ENCODE assay signal across 24 cellular contexts in the genomic region with DNA sequence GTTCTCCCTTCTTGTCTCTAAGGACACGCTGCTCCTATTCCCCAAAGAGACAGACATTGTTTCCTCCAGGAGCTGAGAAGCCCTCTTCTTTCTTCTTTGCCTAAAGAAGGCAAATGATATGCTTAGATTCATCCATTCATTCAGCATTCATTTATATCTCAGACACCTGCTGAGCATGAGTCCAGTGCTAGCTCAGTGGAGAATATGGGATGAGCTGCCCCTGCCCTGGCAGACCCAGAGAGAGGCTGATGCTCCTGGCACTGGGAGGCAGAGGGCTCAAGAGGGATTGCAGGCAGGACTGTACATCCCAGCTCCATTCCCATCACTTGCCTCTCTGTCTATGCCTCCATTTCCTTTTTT. TPM values are rescaled to one million over a fixed set of nuclear protein-coding genes. Genes with fewer than 3 reads are reported as not detected.
DNase-seq lines count a peak whose midpoint lies in the region; ATAC-seq and TF ChIP-seq lines count a peak whose summit lies in the region.
"Had no signal": no experiment of that assay in that cellular context is flagged by ENCODE, and none has a peak within 500 bp of the region (broad histone marks: within the 10 kb centered on the region; RNA-seq: fewer than 3 reads in every experiment).

No MANE protein-coding gene starts in this region.

- H2BK15ac ChIP-seq in IMR-90 (ENCODE audit: low read depth, low read length): no peak overlapping the region

- H2BK120ac ChIP-seq in IMR-90 (ENCODE audit: low read depth, low read length): no peak overlapping the region

- H3K9me1 ChIP-seq in IMR-90 (ENCODE audit: insufficient read depth, low read length): peaks cover 9% of the 10 kb centered on the region

- H2BK5ac ChIP-seq in IMR-90 (ENCODE audit: low read depth, low read length, poor library complexity, severe bottlenecking): no peak overlapping the region

- H3K9ac ChIP-seq in IMR-90 (ENCODE audit: low read depth, low read length) (no peak overlapping the region), skeletal muscle tissue (ENCODE audit: low read depth in 1 of 3, low read length in 3 of 3) (peak overlapping the region; percentile 58 to 70 (median 60))
- H3K9ac ChIP-seq: SK-N-SH had no signal

- H4K5ac ChIP-seq in IMR-90 (ENCODE audit: low read depth, low read length): no peak overlapping the region

- dilution Hi-C loops in IMR-90 (cut with HindIII; ENCODE audit: low sequenced_read_pairs, unreplicated experiment): no loop called here

- BruUV-seq in IMR-90 (replicated peaks; lab: Mats Ljungman, UMichigan) (no TSS peak), Calu3 (replicated peaks; lab: Mats Ljungman, UMichigan) (no TSS peak)

- no peak overlapping the region for H3K14ac ChIP-seq in IMR-90 (replicated peaks; ENCODE audit: low read depth, low read length)

- peaks cover 15 to 20% of the 10 kb centered on the region in 2 experiments; a peak in 3 of 4 replicates for H3K79me1 ChIP-seq in IMR-90 (ENCODE audit: low read depth in 1 of 2, low read length in 2 of 2)

- in situ Hi-C loops in IMR-90 (cut with MboI; ENCODE audit: low sequenced_read_pairs): no loop called here

- no peak overlapping the region for H2BK20ac ChIP-seq in IMR-90 (ENCODE audit: low read depth, low read length)

- H3K9me3 ChIP-seq in IMR-90 (ENCODE audit: control insufficient read depth, insufficient read depth, low read length) (no peaks in the 10 kb centered on the region), gastroesophageal sphincter (no peaks in the 10 kb centered on the region), skeletal muscle tissue (ENCODE audit: control insufficient read depth in 3 of 3, low read length in 3 of 3) (no peaks in the 10 kb centered on the region)
- H3K9me3 ChIP-seq: neutrophil, SK-N-SH, thyroid gland had no signal

- H4K91ac ChIP-seq in IMR-90 (ENCODE audit: insufficient read depth, low read depth, low read length): no peak overlapping the region

- H3K4me2 ChIP-seq in IMR-90 (ENCODE audit: low read depth, low read length): no peak overlapping the region
- H3K4me2 ChIP-seq: SK-N-SH, smooth muscle cell had no signal

- DNase-seq in NCI-H2171 treated with DMSO at 0.1 percent for 48 hours (lab: John Stamatoyannopoulos, UW) (peak; percentile 39), NCI-H2171 (lab: John Stamatoyannopoulos, UW) (no peak), IMR-90 (no peak), NCI-H510A (lab: John Stamatoyannopoulos, UW) (no peak), Calu3 (no peak), cerebellar nuclear complex (lab: John Stamatoyannopoulos, UW) (no peak)
- DNase-seq: 8988T; activated CD4-positive, alpha-beta T cell treated with anti-CD3 and anti-CD28 coated beads, Interleukin-2, amount 10 ng/mL, durations not matched to agents 7 days and 5 days; activated CD8-positive, alpha-beta memory T cell treated with anti-CD3 and anti-CD28 coated beads, Interleukin-2, amount 10 ng/mL, durations not matched to agents 7 days and 5 days; activated naive CD4-positive, alpha-beta T cell treated with anti-CD3 and anti-CD28 coated beads for 36 hours; KG1; mammary epithelial cell; NCI-H146; RPMI8226; SK-N-SH; stimulated activated naive CD4-positive, alpha-beta T cell; T-helper 2 cell had no signal

- no peaks in the 10 kb centered on the region for H3K27me3 Mint-ChIP-seq in Calu3 (ENCODE audit: unreplicated experiment)
- H3K27me3 Mint-ChIP-seq: activated CD4-positive, alpha-beta T cell treated with anti-CD3 and anti-CD28 coated beads, Interleukin-2, amount 10 ng/mL, durations not matched to agents 7 days and 5 days; activated CD8-positive, alpha-beta memory T cell treated with anti-CD3 and anti-CD28 coated beads, Interleukin-2, amount 10 ng/mL, durations not matched to agents 7 days and 5 days had no signal

- no peak overlapping the region for H3K56ac ChIP-seq in IMR-90 (ENCODE audit: extremely low read depth, insufficient read depth, low read length)

- TF ChIP-seq POLR2A in IMR-90 (IDR thresholded peaks at IDR 0.05; ENCODE audit: low read depth, low read length) (no peak), gastroesophageal sphincter (IDR thresholded peaks at IDR 0.05) (no peak)

- H3K4me3 Mint-ChIP-seq in Calu3 (ENCODE audit: low read depth, unreplicated experiment): no peak overlapping the region
- H3K4me3 Mint-ChIP-seq: activated CD4-positive, alpha-beta T cell treated with anti-CD3 and anti-CD28 coated beads, Interleukin-2, amount 10 ng/mL, durations not matched to agents 7 days and 5 days; activated CD8-positive, alpha-beta memory T cell treated with anti-CD3 and anti-CD28 coated beads, Interleukin-2, amount 10 ng/mL, durations not matched to agents 7 days and 5 days; activated naive CD4-positive, alpha-beta T cell treated with anti-CD3 and anti-CD28 coated beads for 36 hours had no signal

- H3K4me3 ChIP-seq in IMR-90 (ENCODE audit: insufficient read depth, low read depth, low read length) (no peak overlapping the region), gastroesophageal sphincter (no peak overlapping the region), skeletal muscle tissue (ENCODE audit: low read length in 3 of 3) (peak overlapping the region in 2 of 3 donors; percentile 27 to 55)
- H3K4me3 ChIP-seq: smooth muscle cell, thyroid gland had no signal

- TF ChIP-seq RAD21 in IMR-90 (IDR thresholded peaks at IDR 0.05; ENCODE audit: low read length): no peak

- H3K27me3 ChIP-seq in IMR-90 (ENCODE audit: control insufficient read depth, insufficient read depth, low read length): no peaks in the 10 kb centered on the region
- H3K27me3 ChIP-seq in gastroesophageal sphincter: no peaks in the 10 kb centered on the region
- no peaks in the 10 kb centered on the region for H3K27me3 ChIP-seq in skeletal muscle tissue (ENCODE audit: control insufficient read depth in 3 of 3, insufficient read depth in 3 of 3, low read length in 3 of 3)
- H3K27me3 ChIP-seq: neutrophil, thyroid gland had no signal

- no peak overlapping the region for H3K18ac ChIP-seq in IMR-90 (ENCODE audit: low read depth, low read length)

- peaks cover 5% of the 10 kb centered on the region for H4K20me1 ChIP-seq in IMR-90 (ENCODE audit: insufficient read depth, low read length)

- peaks cover 33% of the 10 kb centered on the region for H3K36me3 Mint-ChIP-seq in Calu3 (ENCODE audit: insufficient read depth, unreplicated experiment)

- no peak for TF ChIP-seq CTCF in IMR-90 (conservative IDR thresholded peaks at IDR 0.05; ENCODE audit: low read depth, low read length)
- no peak for TF ChIP-seq CTCF in gastroesophageal sphincter (IDR thresholded peaks at IDR 0.05)
- TF ChIP-seq CTCF in Calu3 (IDR thresholded peaks at IDR 0.05; ENCODE audit: unreplicated experiment): no peak

- H3K4ac ChIP-seq in IMR-90 (ENCODE audit: low read depth, low read length): no peak overlapping the region

- H3K4me1 Mint-ChIP-seq in Calu3 (ENCODE audit: low read depth, unreplicated experiment): peaks cover 24% of the 10 kb centered on the region

- intact Hi-C loops in IMR-90 (cut with micrococcal nuclease): no loop called here
- intact Hi-C loops in Calu3 (cut with micrococcal nuclease; ENCODE audit: unreplicated experiment): no loop called here

- ATAC-seq in IMR-90 (ENCODE audit: low read depth) (no peak), gastroesophageal sphincter (no peak)
- ATAC-seq: activated CD8-positive, alpha-beta memory T cell treated with anti-CD3 and anti-CD28 coated beads, Interleukin-2, amount 10 ng/mL, durations not matched to agents 7 days and 5 days had no signal

- H3K9me3 Mint-ChIP-seq in Calu3 (ENCODE audit: low read depth, unreplicated experiment): no peaks in the 10 kb centered on the region
- H3K9me3 Mint-ChIP-seq: activated CD4-positive, alpha-beta T cell treated with anti-CD3 and anti-CD28 coated beads, Interleukin-2, amount 10 ng/mL, durations not matched to agents 7 days and 5 days; activated naive CD4-positive, alpha-beta T cell treated with anti-CD3 and anti-CD28 coated beads for 36 hours had no signal

- H3K4me1 ChIP-seq in IMR-90 (ENCODE audit: control insufficient read depth, insufficient read depth, low read length) (peaks cover 18% of the 10 kb centered on the region), gastroesophageal sphincter (peaks cover 0 to 36% (median 20%) of the 10 kb centered on the region in 3 donors), skeletal muscle tissue (ENCODE audit: control insufficient read depth in 3 of 3, insufficient read depth in 3 of 3, low read length in 3 of 3) (peaks cover 40 to 68% (median 40%) of the 10 kb centered on the region in 3 donors)

- H3K36me3 ChIP-seq in IMR-90 (ENCODE audit: control insufficient read depth, insufficient read depth, low read length) (peaks cover 2% of the 10 kb centered on the region; the same call in 1 of the 2 replicates), gastroesophageal sphincter (no peaks in the 10 kb centered on the region), skeletal muscle tissue (ENCODE audit: control insufficient read depth in 3 of 3, insufficient read depth in 3 of 3, low read length in 3 of 3) (peaks cover 3 to 10% (median 6%) of the 10 kb centered on the region in 3 donors)
- H3K36me3 ChIP-seq: neutrophil, thyroid gland had no signal

- no peak overlapping the region for H2AFZ ChIP-seq in IMR-90 (replicated peaks; ENCODE audit: low read length, poor library complexity)

- H2AK9ac ChIP-seq in IMR-90 (replicated peaks; ENCODE audit: low read depth, low read length, poor library complexity): no peak overlapping the region

- no peak for TF ChIP-seq EP300 in gastroesophageal sphincter (IDR thresholded peaks at IDR 0.05)

- CTCF ChIA-PET in IMR-90 (lab: Yijun Ruan, JAX): no interaction called here
- CTCF ChIA-PET in Calu3 (lab: Charles Lee): interaction anchor here (0.7 kb wide), 1 partner anchor 348 kb away, joined by 8 read pairs; no protein-coding TSS in a partner anchor

- H3K27ac ChIP-seq in IMR-90 (ENCODE audit: insufficient read depth, low read length) (no peak overlapping the region), gastroesophageal sphincter (peak overlapping the region in 3 of 4 donors; percentile 33 to 99 (median 48)), skeletal muscle tissue (ENCODE audit: low read depth, low read length) (peak overlapping the region; percentile 94)
- H3K27ac ChIP-seq: neutrophil, thyroid gland had no signal

- H2AK5ac ChIP-seq in IMR-90 (ENCODE audit: low read depth, low read length): peak overlapping the region; percentile 35; the same call in 1 of the 2 replicates

- H4K8ac ChIP-seq in IMR-90 (ENCODE audit: low read depth in 2 of 2, low read length in 2 of 2): no peak overlapping the region

- no peak overlapping the region for H3K23ac ChIP-seq in IMR-90 (ENCODE audit: low read depth, low read length)

- no CpG with 5 or more reads among the region's 1 CpG for WGBS in IMR-90 (ENCODE audit: extremely low coverage in 2 of 2, insufficient read length in 1 of 2), 2 experiments
- no CpG with 5 or more reads among the region's 1 CpG for WGBS in gastroesophageal sphincter (ENCODE audit: low coverage in 1 of 2), 2 donors

- no peak overlapping the region for H3K27ac Mint-ChIP-seq in Calu3 (ENCODE audit: unreplicated experiment)
- H3K27ac Mint-ChIP-seq: activated CD4-positive, alpha-beta T cell treated with anti-CD3 and anti-CD28 coated beads, Interleukin-2, amount 10 ng/mL, durations not matched to agents 7 days and 5 days; activated CD8-positive, alpha-beta memory T cell treated with anti-CD3 and anti-CD28 coated beads, Interleukin-2, amount 10 ng/mL, durations not matched to agents 7 days and 5 days; activated naive CD4-positive, alpha-beta T cell treated with anti-CD3 and anti-CD28 coated beads for 36 hours had no signal

- POLR2A ChIA-PET in IMR-90 (lab: Charles Lee; ENCODE audit: unreplicated experiment): no interaction called here

RNA-seq across cellular contexts. Expression of a gene that starts 4.4 kb away (rescaled TPM):
- total RNA-seq in IMR-90 (2012; rRNA removed) (1,576 and 1,697 TPM in 2 replicates), gastroesophageal sphincter (1,000 to 10,000 TPM; 1,018 to 1,914 (median 1,258) TPM), skeletal muscle tissue (1,497 TPM), Calu3 (2022) (1,549 and 1,562 TPM in 2 replicates)
- 1,990 and 2,139 TPM in 2 replicates for polyA plus RNA-seq in IMR-90 (2012; rRNA removed)
- 1,937 and 3,090 TPM in 2 replicates for polyA plus RNA-seq in IMR-90 (2012; cell fraction: cytosol; rRNA removed)
- 1,158 and 2,042 TPM in 2 replicates for polyA plus RNA-seq in IMR-90 (2012; cell fraction: nucleus; rRNA removed; ENCODE audit: low replicate concordance)

RNA-seq across cellular contexts. Expression of a gene that starts 14.6 kb away (rescaled TPM):
- total RNA-seq in IMR-90 (2012; rRNA removed) (209 and 222 TPM in 2 replicates), gastroesophageal sphincter (10 to 100 TPM; 41.2 to 58.5 (median 48.6) TPM), skeletal muscle tissue (72.0 TPM), Calu3 (2022) (184 and 187 TPM in 2 replicates)
- polyA plus RNA-seq in IMR-90 (2012; rRNA removed): 200 and 202 TPM in 2 replicates
- 191 and 310 TPM in 2 replicates for polyA plus RNA-seq in IMR-90 (2012; cell fraction: cytosol; rRNA removed)
- 247 and 358 TPM in 2 replicates for polyA plus RNA-seq in IMR-90 (2012; cell fraction: nucleus; rRNA removed; ENCODE audit: low replicate concordance)

RNA-seq across cellular contexts. Expression of a gene that starts 30.1 kb away (rescaled TPM):
- not detected in 2 replicates for total RNA-seq in IMR-90 (2012; rRNA removed)
- 0.14 and 0.19 TPM in 2 replicates for polyA plus RNA-seq in IMR-90 (2012; rRNA removed)
- polyA plus RNA-seq in IMR-90 (2012; cell fraction: cytosol; rRNA removed): 0.15 and 0.20 TPM in 2 replicates
- polyA plus RNA-seq in IMR-90 (2012; cell fraction: nucleus; rRNA removed; ENCODE audit: low replicate concordance): 0.37 and 1.2 TPM in 2 replicates
- not detected for total RNA-seq in gastroesophageal sphincter
- 0.52 TPM for total RNA-seq in skeletal muscle tissue
- total RNA-seq in Calu3 (2022): 0.90 and 1.5 TPM in 2 replicates
- total RNA-seq: fibroblast of lung, kidney epithelial cell, mammary epithelial cell had no signal
- polyA plus RNA-seq: fibroblast of lung had no signal

RNA-seq across cellular contexts. Expression of a gene that starts 30.5 kb away (rescaled TPM):
- not detected in 2 replicates for total RNA-seq in IMR-90 (2012; rRNA removed)
- polyA plus RNA-seq in IMR-90 (2012; rRNA removed): 0.06 and 0.10 TPM in 2 replicates
- 0.02 TPM in 1 of 2 replicates, not detected in the other for polyA plus RNA-seq in IMR-90 (2012; cell fraction: cytosol; rRNA removed)
- 0.06 and 0.16 TPM in 2 replicates for polyA plus RNA-seq in IMR-90 (2012; cell fraction: nucleus; rRNA removed; ENCODE audit: low replicate concordance)
- under 1 TPM; 0.40 to 0.84 (median 0.45) TPM for total RNA-seq in gastroesophageal sphincter
- not detected for total RNA-seq in skeletal muscle tissue
- 3.6 and 4.7 TPM in 2 replicates for total RNA-seq in Calu3 (2022)
- polyA plus RNA-seq: fibroblast of lung had no signal

RNA-seq across cellular contexts. Expression of a gene that starts 34.8 kb away (rescaled TPM):
- total RNA-seq in IMR-90 (2012; rRNA removed): 1.1 and 3.1 TPM in 2 replicates
- polyA plus RNA-seq in IMR-90 (2012; rRNA removed): 25.6 and 33.3 TPM in 2 replicates
- polyA plus RNA-seq in IMR-90 (2012; cell fraction: cytosol; rRNA removed): 34.8 and 76.0 TPM in 2 replicates
- 93.1 and 115 TPM in 2 replicates for polyA plus RNA-seq in IMR-90 (2012; cell fraction: nucleus; rRNA removed; ENCODE audit: low replicate concordance)
- 100 to 1,000 TPM in 1 of 4 donors, 10 to 100 TPM in 3; 76.9 to 105 (median 80.2) TPM for total RNA-seq in gastroesophageal sphincter
- 14.1 TPM for total RNA-seq in skeletal muscle tissue
- total RNA-seq in Calu3 (2022): 21.1 and 28.0 TPM in 2 replicates

Comparison
In these comparisons a context has a peak if more than half of its experiments do, and no peak if none do; other contexts are left out.
1. H3K4me3 ChIP-seq: peak in skeletal muscle tissue (2 of 3); none in IMR-90 (single experiment) and gastroesophageal sphincter (0 of 2).